Comparison of ENCODE assay signal across 9 cellular contexts in the genomic region with DNA sequence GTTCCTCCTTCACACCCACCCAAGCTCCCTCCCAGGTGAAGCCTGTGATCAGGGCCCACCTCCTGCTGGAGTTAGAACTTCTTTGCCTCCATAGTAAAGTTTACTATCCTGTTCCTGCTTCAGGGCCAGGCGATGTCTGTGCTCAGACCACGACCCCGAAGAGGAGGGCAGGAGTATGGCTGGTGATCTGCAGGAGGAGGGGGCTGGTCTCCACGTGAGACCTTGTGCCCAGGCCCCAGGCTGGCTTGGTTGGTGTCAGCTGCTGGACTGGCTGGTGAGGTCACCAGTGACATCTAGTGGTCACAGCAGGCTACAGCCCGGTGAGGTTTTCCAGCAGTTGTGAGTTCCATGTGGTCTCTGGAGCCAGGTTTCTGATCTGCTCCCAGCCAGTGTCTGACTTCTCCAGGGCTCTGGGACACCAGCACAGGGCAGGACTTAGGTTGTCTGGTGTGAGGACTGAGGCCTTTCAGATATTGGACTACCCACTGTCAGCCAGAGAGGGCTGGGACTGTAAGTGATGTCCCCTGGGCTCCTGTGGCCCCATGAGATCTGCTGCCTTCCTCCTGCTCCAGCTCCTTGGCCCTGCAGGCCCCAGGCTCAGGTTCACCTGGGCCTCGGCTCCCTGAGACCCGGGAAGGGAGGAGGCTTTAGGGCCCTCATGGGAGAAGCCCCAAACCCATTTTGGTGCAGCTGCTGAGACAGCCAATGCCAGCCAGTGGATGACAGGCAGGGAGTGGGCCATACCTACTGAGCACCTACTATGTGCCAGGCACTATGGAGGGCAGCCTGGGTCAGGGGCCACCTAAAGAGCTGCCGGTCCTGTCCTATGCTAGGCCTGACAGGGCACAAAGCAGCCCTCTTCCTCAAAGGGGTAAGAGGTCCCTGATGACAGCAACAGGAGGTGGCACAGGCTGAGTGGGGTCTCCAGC. TPM values are rescaled to one million over a fixed set of nuclear protein-coding genes. Genes with fewer than 3 reads are reported as not detected.
DNase-seq lines count a peak whose midpoint lies in the region; ATAC-seq, FAIRE-seq and TF ChIP-seq lines count a peak whose summit lies in the region.
"Had no signal": no experiment of that assay in that cellular context is flagged by ENCODE, and none has a peak within 500 bp of the region (broad histone marks: within the 10 kb centered on the region; RNA-seq: fewer than 3 reads in every experiment).

No MANE protein-coding gene starts in this region.

- H3K4me1 ChIP-seq in small intestine (ENCODE audit: control insufficient read depth in 2 of 2, insufficient read depth in 1 of 2, low read depth in 1 of 2, low read length in 1 of 2), result no peaks in the 10 kb centered on the region

- TF ChIP-seq CTCF in astrocyte of the cerebellum (IDR thresholded peaks at IDR 0.05; ENCODE audit: low read depth, low read length, missing control alignments), result peak; percentile 94

- H3K9me3 ChIP-seq in T-helper 17 cell (ENCODE audit: control insufficient read depth, low read length, poor library complexity, severe bottlenecking) (no peaks in the 10 kb centered on the region), small intestine (ENCODE audit: control insufficient read depth, low read depth) (no peaks in the 10 kb centered on the region)

- H3K27me3 ChIP-seq in small intestine (ENCODE audit: control insufficient read depth in 2 of 2, insufficient read depth in 2 of 2, low read length in 2 of 2), result no peaks in the 10 kb centered on the region

- H3K4me3 Mint-ChIP-seq in T-helper 17 cell, result no peak overlapping the region

- no peak for FAIRE-seq in small intestine (lab: Jason Lieb, UNC)

- ATAC-seq in GM18909 (IDR thresholded peaks at IDR 0.05; ENCODE audit: poor library complexity, unreplicated experiment), result peak; percentile 54
- ATAC-seq in T-helper 17 cell, result peak; percentile 86
- no peak for ATAC-seq in HG03097 (IDR thresholded peaks at IDR 0.05; ENCODE audit: low FRiP score, unreplicated experiment)

- H3K27ac ChIP-seq in small intestine (ENCODE audit: low read depth in 1 of 2, low read length in 1 of 2), result no peak overlapping the region

- H3K4me1 Mint-ChIP-seq in T-helper 17 cell, result peaks cover 5% of the 10 kb centered on the region

- H3K36me3 Mint-ChIP-seq in T-helper 17 cell (ENCODE audit: low read depth), result no peaks in the 10 kb centered on the region

- no peaks in the 10 kb centered on the region for H3K36me3 ChIP-seq in small intestine (ENCODE audit: control insufficient read depth in 2 of 2, insufficient read depth in 2 of 2, low read length in 2 of 2)

- no peak overlapping the region for H3K4me3 ChIP-seq in astrocyte of the cerebellum (ENCODE audit: low read depth, low read length)
- H3K4me3 ChIP-seq in small intestine (ENCODE audit: low read depth in 1 of 2, low read length in 2 of 2), result no peak overlapping the region

- H3K27me3 Mint-ChIP-seq in T-helper 17 cell, result peaks cover 40% of the 10 kb centered on the region

- in situ Hi-C loops in astrocyte of the cerebellum (cut with HindIII; ENCODE audit: low sequenced_read_pairs), result no loop called here

- peak; percentile 88 for DNase-seq in Ammon's horn (ENCODE audit: low spot score)
- peak; percentile 71 for DNase-seq in NCI-H1092 treated with DMSO at 0.1 percent for 48 hours (lab: John Stamatoyannopoulos, UW)
- peak; percentile 14 to 40 (median 21) for DNase-seq in T-helper 17 cell
- peak; percentile 36 for DNase-seq in astrocyte of the cerebellum (ENCODE audit: low read depth)
- DNase-seq in hypothalamus (lab: John Stamatoyannopoulos, UW), result peak in 42 of 51 donors; percentile 7 to 74 (median 44)
- DNase-seq in small intestine, result peak; percentile 66

- no peak overlapping the region for H3K27ac Mint-ChIP-seq in T-helper 17 cell

- WGBS in small intestine, 3 donors, result 18 to 25% (median 19%) methylated on average over 8 of the region's 8 CpGs

RNA-seq across cellular contexts. Expression of gene UBL4B, which starts 6.0 kb away (rescaled TPM):
- total RNA-seq in T-helper 17 cell, result not detected
- not detected for polyA plus RNA-seq in small intestine
- total RNA-seq: urinary bladder had no signal
- polyA plus RNA-seq: urinary bladder had no signal

RNA-seq across cellular contexts. Expression of gene ALX3, which starts 35.8 kb away (rescaled TPM):
- not detected for total RNA-seq in T-helper 17 cell
- under 1 TPM in 1 of 3 donors, not detected in 2; 0.09 TPM for polyA plus RNA-seq in small intestine

RNA-seq across cellular contexts. Expression of gene SLC6A17, which starts 44.0 kb away (rescaled TPM):
- total RNA-seq in T-helper 17 cell, result not detected
- polyA plus RNA-seq in small intestine, result under 1 TPM in 1 of 3 donors, not detected in 2; 0.49 TPM

Comparison
In these comparisons a context has a peak if more than half of its experiments do, and no peak if none do; other contexts are left out.
1. DNase-seq: peak in every context shown above with its lines; median percentile 88 in Ammon's horn; 71 in NCI-H1092 treated with DMSO at 0.1 percent for 48 hours; 66 in small intestine; 44 in hypothalamus; 36 in astrocyte of the cerebellum; 21 in T-helper 17 cell.